13 cellular contexts compared by ENCODE assay signal in the genomic region with DNA sequence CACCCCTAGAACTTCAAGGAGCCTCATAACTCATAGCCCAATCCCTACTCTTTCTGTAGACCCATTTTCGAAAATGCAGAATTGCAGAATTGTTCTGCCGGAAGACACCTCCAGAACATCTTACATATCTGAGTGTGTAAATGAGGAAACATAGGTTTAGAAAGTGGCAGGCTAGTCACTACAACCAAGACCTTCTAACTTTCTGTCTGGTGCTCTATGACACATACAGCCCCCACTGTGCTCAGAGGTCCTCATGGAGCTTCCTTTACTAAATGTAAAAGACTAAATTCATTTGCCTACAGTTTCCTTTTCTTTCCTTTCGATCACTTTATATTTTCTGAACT.
DNase-seq lines count a peak whose midpoint lies in the region; ATAC-seq and TF ChIP-seq lines count a peak whose summit lies in the region.
"Had no signal": no experiment of that assay in that cellular context is flagged by ENCODE, and none has a peak within 500 bp of the region (broad histone marks: within the 10 kb centered on the region; RNA-seq: fewer than 3 reads in every experiment).

No MANE protein-coding gene starts in this region.

- DNase-seq in kidney tubule cell (ENCODE audit: low spot score) (no peak), NCI-H1092 (lab: John Stamatoyannopoulos, UW) (no peak), colonic mucosa (no peak), DMS53 treated with DMSO at 0.1 percent for 48 hours (lab: John Stamatoyannopoulos, UW; ENCODE audit: unreplicated experiment) (no peak)
- DNase-seq: CD8-positive, alpha-beta memory T cell; heart right ventricle; psoas muscle; thyroid gland had no signal

- H3K27me3 ChIP-seq in Loucy (ENCODE audit: insufficient read depth, low read length, poor library complexity, severe bottlenecking) (no peaks in the 10 kb centered on the region), colonic mucosa (no peaks in the 10 kb centered on the region)
- H3K27me3 ChIP-seq: heart right ventricle, thyroid gland had no signal

- peak; percentile 66 for ATAC-seq in GM18508 (IDR thresholded peaks at IDR 0.05; ENCODE audit: insufficient read depth, unreplicated experiment)
- peak; percentile 87 for ATAC-seq in GM21367 (IDR thresholded peaks at IDR 0.05; ENCODE audit: unreplicated experiment)
- peak; percentile 83 for ATAC-seq in HG02981 (IDR thresholded peaks at IDR 0.05; ENCODE audit: unreplicated experiment)
- ATAC-seq: heart right ventricle, psoas muscle had no signal

- peak overlapping the region; percentile 28; the same call in 1 of the 2 replicates for H2AFZ ChIP-seq in Loucy (ENCODE audit: low read length)

- no peaks in the 10 kb centered on the region for H3K79me2 ChIP-seq in Loucy (ENCODE audit: insufficient read depth, low read length)

- H3K4me3 ChIP-seq in Loucy (ENCODE audit: low read length, poor library complexity, severe bottlenecking) (peak overlapping the region; percentile 13), colonic mucosa (no peak overlapping the region)
- H3K4me3 ChIP-seq: heart right ventricle, psoas muscle, thyroid gland had no signal

- no peak overlapping the region for H3K27ac ChIP-seq in colonic mucosa
- H3K27ac ChIP-seq: heart right ventricle, KMS-11, psoas muscle, thyroid gland had no signal

- TF ChIP-seq CTCF in Loucy (conservative IDR thresholded peaks at IDR 0.05; ENCODE audit: low read length) (no peak), colonic mucosa (IDR thresholded peaks at IDR 0.05) (no peak)

- peaks cover 14% of the 10 kb centered on the region; the same call in 1 of the 2 replicates for H3F3A ChIP-seq in Loucy (ENCODE audit: low read depth)

- H3K4me1 ChIP-seq in Loucy (ENCODE audit: insufficient read depth, low read length, poor library complexity, severe bottlenecking), result peaks cover 57% of the 10 kb centered on the region
- no peaks in the 10 kb centered on the region for H3K4me1 ChIP-seq in colonic mucosa
- H3K4me1 ChIP-seq: psoas muscle, thyroid gland had no signal

- no peaks in the 10 kb centered on the region for H3K9me3 ChIP-seq in Loucy (ENCODE audit: insufficient read depth, low read depth, low read length)
- H3K9me3 ChIP-seq in colonic mucosa, result no peaks in the 10 kb centered on the region
- H3K9me3 ChIP-seq: heart right ventricle, psoas muscle, thyroid gland had no signal

- intact Hi-C loops in colonic mucosa (cut with DNase I), result no loop called here

- no peaks in the 10 kb centered on the region for H3K9me2 ChIP-seq in Loucy (replicated peaks; ENCODE audit: low read depth, low read length)

- H3K36me3 ChIP-seq in Loucy (ENCODE audit: insufficient read depth, low read length), result no peaks in the 10 kb centered on the region
- no peaks in the 10 kb centered on the region for H3K36me3 ChIP-seq in colonic mucosa
- H3K36me3 ChIP-seq: heart right ventricle, thyroid gland had no signal

- H3K4me2 ChIP-seq in Loucy (ENCODE audit: low read depth, low read length, poor library complexity, severe bottlenecking), result peak overlapping the region; percentile 55
- H3K4me2 ChIP-seq: KMS-11 had no signal

- H3K9ac ChIP-seq in Loucy (ENCODE audit: low read depth, low read length, poor library complexity, severe bottlenecking) (peak overlapping the region; percentile 0), colonic mucosa (ENCODE audit: low read depth in 2 of 2, low read length in 2 of 2) (no peak overlapping the region)
- H3K9ac ChIP-seq: KMS-11 had no signal

- no peaks in the 10 kb centered on the region for H4K20me1 ChIP-seq in Loucy (ENCODE audit: insufficient read depth, low read length, poor library complexity, severe bottlenecking)
